In the genomic region with DNA sequence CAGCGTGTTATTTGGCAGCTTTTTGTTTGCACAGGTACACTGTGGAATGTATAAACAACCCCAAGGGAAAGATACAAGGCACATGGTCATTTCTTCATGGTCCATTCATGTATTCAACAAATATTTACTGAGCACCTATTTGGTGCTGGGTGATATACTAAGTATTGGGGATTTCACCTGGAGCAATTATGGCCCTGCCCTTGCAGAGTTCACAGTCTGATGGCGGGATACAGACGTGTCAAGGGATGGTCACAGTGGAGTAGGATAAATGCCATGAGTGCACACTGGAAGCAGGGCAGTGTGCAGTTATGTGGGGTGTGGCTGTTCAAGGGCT, we compare ENCODE assay signal across 1 cellular context.
TF ChIP-seq lines count a peak whose summit lies in the region.

No MANE protein-coding gene starts in this region.

TF ChIP-seq in HepG2, 621 proteins besides CTCF, POLR2A, EP300 and RAD21 (continues in another document):
- TF ChIP-seq, protein P1, sequence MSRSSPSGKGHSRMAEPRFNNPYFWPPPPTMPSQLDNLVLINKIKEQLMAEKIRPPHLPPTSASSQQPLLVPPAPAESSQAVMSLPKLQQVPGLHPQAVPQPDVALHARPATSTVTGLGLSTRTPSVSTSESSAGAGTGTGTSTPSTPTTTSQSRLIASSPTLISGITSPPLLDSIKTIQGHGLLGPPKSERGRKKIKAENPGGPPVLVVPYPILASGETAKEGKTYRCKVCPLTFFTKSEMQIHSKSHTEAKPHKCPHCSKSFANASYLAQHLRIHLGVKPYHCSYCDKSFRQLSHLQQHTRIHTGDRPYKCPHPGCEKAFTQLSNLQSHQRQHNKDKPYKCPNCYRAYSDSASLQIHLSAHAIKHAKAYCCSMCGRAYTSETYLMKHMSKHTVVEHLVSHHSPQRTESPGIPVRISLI (CRISPR knock-in tag; IDR thresholded peaks at IDR 0.05; ENCODE audit: borderline replicate concordance): no peak
- peak; percentile 50; the same call in 1 of the 2 replicates for TF ChIP-seq HDAC1 (CRISPR knock-in tag; IDR thresholded peaks at IDR 0.05)
- peak; percentile 68; the same call in 1 of the 2 replicates for TF ChIP-seq ZMYM3 (CRISPR knock-in tag; IDR thresholded peaks at IDR 0.05)
- TF ChIP-seq NAIF1 (CRISPR knock-in tag; IDR thresholded peaks at IDR 0.05; ENCODE audit: borderline replicate concordance): no peak
- 0 out of 2 replicates have a peak, but pooled peaks have one; percentile 68 for TF ChIP-seq TBX2 (CRISPR knock-in tag; IDR thresholded peaks at IDR 0.05; ENCODE audit: borderline replicate concordance)
- no peak for TF ChIP-seq SOX6 (IDR thresholded peaks at IDR 0.05)
- peak; percentile 50; the same call in 1 of the 2 replicates for TF ChIP-seq SOX6 (CRISPR knock-in tag; IDR thresholded peaks at IDR 0.05)
- TF ChIP-seq ZNF605 (CRISPR knock-in tag; IDR thresholded peaks at IDR 0.05): no peak
- peak; percentile 79 for TF ChIP-seq ZSCAN22 (CRISPR knock-in tag; IDR thresholded peaks at IDR 0.05)
- peak; percentile 40; the same call in 1 of the 2 replicates for TF ChIP-seq RCOR2 (CRISPR knock-in tag; IDR thresholded peaks at IDR 0.05)
- TF ChIP-seq MAFF (IDR thresholded peaks at IDR 0.05; ENCODE audit: low read depth, low read length): no peak
- TF ChIP-seq ZC3H4 (CRISPR knock-in tag; IDR thresholded peaks at IDR 0.05; ENCODE audit: borderline replicate concordance): no peak
- TF ChIP-seq, protein P2, sequence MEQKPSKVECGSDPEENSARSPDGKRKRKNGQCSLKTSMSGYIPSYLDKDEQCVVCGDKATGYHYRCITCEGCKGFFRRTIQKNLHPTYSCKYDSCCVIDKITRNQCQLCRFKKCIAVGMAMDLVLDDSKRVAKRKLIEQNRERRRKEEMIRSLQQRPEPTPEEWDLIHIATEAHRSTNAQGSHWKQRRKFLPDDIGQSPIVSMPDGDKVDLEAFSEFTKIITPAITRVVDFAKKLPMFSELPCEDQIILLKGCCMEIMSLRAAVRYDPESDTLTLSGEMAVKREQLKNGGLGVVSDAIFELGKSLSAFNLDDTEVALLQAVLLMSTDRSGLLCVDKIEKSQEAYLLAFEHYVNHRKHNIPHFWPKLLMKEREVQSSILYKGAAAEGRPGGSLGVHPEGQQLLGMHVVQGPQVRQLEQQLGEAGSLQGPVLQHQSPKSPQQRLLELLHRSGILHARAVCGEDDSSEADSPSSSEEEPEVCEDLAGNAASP (CRISPR knock-in tag; IDR thresholded peaks at IDR 0.05; ENCODE audit: borderline replicate concordance): no peak
- TF ChIP-seq, protein P3, sequence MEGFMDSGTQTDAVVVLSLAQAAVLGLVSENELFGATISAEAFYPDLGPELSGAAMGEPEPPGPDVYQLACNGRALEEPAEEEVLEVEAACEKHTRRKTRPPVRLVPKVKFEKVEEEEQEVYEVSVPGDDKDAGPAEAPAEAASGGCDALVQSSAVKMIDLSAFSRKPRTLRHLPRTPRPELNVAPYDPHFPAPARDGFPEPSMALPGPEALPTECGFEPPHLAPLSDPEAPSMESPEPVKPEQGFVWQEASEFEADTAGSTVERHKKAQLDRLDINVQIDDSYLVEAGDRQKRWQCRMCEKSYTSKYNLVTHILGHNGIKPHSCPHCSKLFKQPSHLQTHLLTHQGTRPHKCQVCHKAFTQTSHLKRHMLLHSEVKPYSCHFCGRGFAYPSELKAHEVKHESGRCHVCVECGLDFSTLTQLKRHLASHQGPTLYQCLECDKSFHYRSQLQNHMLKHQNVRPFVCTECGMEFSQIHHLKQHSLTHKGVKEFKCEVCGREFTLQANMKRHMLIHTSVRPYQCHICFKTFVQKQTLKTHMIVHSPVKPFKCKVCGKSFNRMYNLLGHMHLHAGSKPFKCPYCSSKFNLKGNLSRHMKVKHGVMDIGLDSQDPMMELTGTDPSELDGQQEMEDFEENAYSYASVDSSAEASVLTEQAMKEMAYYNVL (CRISPR knock-in tag; IDR thresholded peaks at IDR 0.05; ENCODE audit: borderline replicate concordance): 0 out of 2 replicates have a peak, but pooled peaks have one; percentile 27
- TF ChIP-seq RARA (CRISPR knock-in tag; IDR thresholded peaks at IDR 0.05): 0 out of 2 replicates have a peak, but pooled peaks have one; percentile 11
- TF ChIP-seq FOXA3 (CRISPR knock-in tag; IDR thresholded peaks at IDR 0.05): 0 out of 2 replicates have a peak, but pooled peaks have one; percentile 27
- TF ChIP-seq, protein P4, sequence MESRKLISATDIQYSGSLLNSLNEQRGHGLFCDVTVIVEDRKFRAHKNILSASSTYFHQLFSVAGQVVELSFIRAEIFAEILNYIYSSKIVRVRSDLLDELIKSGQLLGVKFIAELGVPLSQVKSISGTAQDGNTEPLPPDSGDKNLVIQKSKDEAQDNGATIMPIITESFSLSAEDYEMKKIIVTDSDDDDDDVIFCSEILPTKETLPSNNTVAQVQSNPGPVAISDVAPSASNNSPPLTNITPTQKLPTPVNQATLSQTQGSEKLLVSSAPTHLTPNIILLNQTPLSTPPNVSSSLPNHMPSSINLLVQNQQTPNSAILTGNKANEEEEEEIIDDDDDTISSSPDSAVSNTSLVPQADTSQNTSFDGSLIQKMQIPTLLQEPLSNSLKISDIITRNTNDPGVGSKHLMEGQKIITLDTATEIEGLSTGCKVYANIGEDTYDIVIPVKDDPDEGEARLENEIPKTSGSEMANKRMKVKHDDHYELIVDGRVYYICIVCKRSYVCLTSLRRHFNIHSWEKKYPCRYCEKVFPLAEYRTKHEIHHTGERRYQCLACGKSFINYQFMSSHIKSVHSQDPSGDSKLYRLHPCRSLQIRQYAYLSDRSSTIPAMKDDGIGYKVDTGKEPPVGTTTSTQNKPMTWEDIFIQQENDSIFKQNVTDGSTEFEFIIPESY (CRISPR knock-in tag; IDR thresholded peaks at IDR 0.05): peak; percentile 91
- no peak for TF ChIP-seq REPIN1 (CRISPR knock-in tag; IDR thresholded peaks at IDR 0.05; ENCODE audit: borderline replicate concordance, low read depth)
- no peak for TF ChIP-seq RELA (CRISPR knock-in tag; IDR thresholded peaks at IDR 0.05)
- no peak for TF ChIP-seq ZNF644 (CRISPR knock-in tag; IDR thresholded peaks at IDR 0.05; ENCODE audit: low read depth)
- TF ChIP-seq ZNF7 (CRISPR knock-in tag; IDR thresholded peaks at IDR 0.05): no peak; the same call in 1 of the 2 replicates
- TF ChIP-seq, protein P5, sequence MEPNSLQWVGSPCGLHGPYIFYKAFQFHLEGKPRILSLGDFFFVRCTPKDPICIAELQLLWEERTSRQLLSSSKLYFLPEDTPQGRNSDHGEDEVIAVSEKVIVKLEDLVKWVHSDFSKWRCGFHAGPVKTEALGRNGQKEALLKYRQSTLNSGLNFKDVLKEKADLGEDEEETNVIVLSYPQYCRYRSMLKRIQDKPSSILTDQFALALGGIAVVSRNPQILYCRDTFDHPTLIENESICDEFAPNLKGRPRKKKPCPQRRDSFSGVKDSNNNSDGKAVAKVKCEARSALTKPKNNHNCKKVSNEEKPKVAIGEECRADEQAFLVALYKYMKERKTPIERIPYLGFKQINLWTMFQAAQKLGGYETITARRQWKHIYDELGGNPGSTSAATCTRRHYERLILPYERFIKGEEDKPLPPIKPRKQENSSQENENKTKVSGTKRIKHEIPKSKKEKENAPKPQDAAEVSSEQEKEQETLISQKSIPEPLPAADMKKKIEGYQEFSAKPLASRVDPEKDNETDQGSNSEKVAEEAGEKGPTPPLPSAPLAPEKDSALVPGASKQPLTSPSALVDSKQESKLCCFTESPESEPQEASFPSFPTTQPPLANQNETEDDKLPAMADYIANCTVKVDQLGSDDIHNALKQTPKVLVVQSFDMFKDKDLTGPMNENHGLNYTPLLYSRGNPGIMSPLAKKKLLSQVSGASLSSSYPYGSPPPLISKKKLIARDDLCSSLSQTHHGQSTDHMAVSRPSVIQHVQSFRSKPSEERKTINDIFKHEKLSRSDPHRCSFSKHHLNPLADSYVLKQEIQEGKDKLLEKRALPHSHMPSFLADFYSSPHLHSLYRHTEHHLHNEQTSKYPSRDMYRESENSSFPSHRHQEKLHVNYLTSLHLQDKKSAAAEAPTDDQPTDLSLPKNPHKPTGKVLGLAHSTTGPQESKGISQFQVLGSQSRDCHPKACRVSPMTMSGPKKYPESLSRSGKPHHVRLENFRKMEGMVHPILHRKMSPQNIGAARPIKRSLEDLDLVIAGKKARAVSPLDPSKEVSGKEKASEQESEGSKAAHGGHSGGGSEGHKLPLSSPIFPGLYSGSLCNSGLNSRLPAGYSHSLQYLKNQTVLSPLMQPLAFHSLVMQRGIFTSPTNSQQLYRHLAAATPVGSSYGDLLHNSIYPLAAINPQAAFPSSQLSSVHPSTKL (CRISPR knock-in tag; IDR thresholded peaks at IDR 0.05): peak; percentile 33; the same call in 1 of the 2 replicates
- TF ChIP-seq NKX3-1 (CRISPR knock-in tag; IDR thresholded peaks at IDR 0.05): no peak
- no peak for TF ChIP-seq ZNF557 (CRISPR knock-in tag; IDR thresholded peaks at IDR 0.05)
- TF ChIP-seq, protein P6, sequence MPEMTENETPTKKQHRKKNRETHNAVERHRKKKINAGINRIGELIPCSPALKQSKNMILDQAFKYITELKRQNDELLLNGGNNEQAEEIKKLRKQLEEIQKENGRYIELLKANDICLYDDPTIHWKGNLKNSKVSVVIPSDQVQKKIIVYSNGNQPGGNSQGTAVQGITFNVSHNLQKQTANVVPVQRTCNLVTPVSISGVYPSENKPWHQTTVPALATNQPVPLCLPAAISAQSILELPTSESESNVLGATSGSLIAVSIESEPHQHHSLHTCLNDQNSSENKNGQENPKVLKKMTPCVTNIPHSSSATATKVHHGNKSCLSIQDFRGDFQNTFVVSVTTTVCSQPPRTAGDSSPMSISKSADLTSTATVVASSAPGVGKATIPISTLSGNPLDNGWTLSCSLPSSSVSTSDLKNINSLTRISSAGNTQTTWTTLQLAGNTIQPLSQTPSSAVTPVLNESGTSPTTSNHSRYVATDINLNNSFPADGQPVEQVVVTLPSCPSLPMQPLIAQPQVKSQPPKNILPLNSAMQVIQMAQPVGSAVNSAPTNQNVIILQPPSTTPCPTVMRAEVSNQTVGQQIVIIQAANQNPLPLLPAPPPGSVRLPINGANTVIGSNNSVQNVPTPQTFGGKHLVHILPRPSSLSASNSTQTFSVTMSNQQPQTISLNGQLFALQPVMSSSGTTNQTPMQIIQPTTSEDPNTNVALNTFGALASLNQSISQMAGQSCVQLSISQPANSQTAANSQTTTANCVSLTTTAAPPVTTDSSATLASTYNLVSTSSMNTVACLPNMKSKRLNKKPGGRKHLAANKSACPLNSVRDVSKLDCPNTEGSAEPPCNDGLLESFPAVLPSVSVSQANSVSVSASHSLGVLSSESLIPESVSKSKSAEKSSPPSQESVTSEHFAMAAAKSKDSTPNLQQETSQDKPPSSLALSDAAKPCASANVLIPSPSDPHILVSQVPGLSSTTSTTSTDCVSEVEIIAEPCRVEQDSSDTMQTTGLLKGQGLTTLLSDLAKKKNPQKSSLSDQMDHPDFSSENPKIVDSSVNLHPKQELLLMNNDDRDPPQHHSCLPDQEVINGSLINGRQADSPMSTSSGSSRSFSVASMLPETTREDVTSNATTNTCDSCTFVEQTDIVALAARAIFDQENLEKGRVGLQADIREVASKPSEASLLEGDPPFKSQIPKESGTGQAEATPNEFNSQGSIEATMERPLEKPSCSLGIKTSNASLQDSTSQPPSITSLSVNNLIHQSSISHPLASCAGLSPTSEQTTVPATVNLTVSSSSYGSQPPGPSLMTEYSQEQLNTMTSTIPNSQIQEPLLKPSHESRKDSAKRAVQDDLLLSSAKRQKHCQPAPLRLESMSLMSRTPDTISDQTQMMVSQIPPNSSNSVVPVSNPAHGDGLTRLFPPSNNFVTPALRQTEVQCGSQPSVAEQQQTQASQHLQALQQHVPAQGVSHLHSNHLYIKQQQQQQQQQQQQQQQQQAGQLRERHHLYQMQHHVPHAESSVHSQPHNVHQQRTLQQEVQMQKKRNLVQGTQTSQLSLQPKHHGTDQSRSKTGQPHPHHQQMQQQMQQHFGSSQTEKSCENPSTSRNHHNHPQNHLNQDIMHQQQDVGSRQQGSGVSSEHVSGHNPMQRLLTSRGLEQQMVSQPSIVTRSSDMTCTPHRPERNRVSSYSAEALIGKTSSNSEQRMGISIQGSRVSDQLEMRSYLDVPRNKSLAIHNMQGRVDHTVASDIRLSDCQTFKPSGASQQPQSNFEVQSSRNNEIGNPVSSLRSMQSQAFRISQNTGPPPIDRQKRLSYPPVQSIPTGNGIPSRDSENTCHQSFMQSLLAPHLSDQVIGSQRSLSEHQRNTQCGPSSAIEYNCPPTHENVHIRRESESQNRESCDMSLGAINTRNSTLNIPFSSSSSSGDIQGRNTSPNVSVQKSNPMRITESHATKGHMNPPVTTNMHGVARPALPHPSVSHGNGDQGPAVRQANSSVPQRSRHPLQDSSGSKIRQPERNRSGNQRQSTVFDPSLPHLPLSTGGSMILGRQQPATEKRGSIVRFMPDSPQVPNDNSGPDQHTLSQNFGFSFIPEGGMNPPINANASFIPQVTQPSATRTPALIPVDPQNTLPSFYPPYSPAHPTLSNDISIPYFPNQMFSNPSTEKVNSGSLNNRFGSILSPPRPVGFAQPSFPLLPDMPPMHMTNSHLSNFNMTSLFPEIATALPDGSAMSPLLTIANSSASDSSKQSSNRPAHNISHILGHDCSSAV (CRISPR knock-in tag; IDR thresholded peaks at IDR 0.05; ENCODE audit: borderline replicate concordance): no peak
- TF ChIP-seq, protein P7, sequence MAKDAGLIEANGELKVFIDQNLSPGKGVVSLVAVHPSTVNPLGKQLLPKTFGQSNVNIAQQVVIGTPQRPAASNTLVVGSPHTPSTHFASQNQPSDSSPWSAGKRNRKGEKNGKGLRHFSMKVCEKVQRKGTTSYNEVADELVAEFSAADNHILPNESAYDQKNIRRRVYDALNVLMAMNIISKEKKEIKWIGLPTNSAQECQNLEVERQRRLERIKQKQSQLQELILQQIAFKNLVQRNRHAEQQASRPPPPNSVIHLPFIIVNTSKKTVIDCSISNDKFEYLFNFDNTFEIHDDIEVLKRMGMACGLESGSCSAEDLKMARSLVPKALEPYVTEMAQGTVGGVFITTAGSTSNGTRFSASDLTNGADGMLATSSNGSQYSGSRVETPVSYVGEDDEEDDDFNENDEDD (CRISPR knock-in tag; IDR thresholded peaks at IDR 0.05; ENCODE audit: borderline replicate concordance): no peak
- TF ChIP-seq, protein P8, sequence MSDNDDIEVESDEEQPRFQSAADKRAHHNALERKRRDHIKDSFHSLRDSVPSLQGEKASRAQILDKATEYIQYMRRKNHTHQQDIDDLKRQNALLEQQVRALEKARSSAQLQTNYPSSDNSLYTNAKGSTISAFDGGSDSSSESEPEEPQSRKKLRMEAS (IDR thresholded peaks at IDR 0.05): peak; percentile 15; the same call in 1 of the 2 replicates
- TF ChIP-seq CREB1 (IDR thresholded peaks at IDR 0.05): no peak
- 0 out of 2 replicates have a peak, but pooled peaks have one; percentile 42 for TF ChIP-seq CREB1 (CRISPR knock-in tag; IDR thresholded peaks at IDR 0.05)
- peak; percentile 87; the same call in 1 of the 2 replicates for TF ChIP-seq ZSCAN21 (CRISPR knock-in tag; IDR thresholded peaks at IDR 0.05; ENCODE audit: borderline replicate concordance)
- TF ChIP-seq, protein P9, sequence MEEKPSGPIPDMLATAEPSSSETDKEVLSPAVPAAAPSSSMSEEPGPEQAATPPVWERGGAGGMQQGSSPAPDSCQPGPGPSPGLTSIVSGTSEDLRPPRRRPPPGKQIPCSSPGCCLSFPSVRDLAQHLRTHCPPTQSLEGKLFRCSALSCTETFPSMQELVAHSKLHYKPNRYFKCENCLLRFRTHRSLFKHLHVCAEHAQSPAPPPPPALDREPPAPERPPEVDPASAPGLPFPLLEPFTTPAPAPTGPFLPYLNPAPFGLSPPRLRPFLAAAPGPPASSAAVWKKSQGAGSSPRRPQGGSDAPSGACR (CRISPR knock-in tag; IDR thresholded peaks at IDR 0.05): no peak
- TF ChIP-seq ATF7-NPFF (CRISPR knock-in tag; IDR thresholded peaks at IDR 0.05; ENCODE audit: low read depth): no peak
- no peak for TF ChIP-seq PRPF4 (IDR thresholded peaks at IDR 0.05; ENCODE audit: low read depth, low read length, poor library complexity, severe bottlenecking)
